In genomic region chr21:44521301-44521927, GRCh38 we compare ENCODE assay signal across 1 cellular context.
TF ChIP-seq lines count a peak whose summit lies in the region.

No MANE protein-coding gene starts in this region.

TF ChIP-seq in K562, 482 proteins besides CTCF, POLR2A, EP300 and RAD21:
- TF ChIP-seq TGIF2 (CRISPR knock-in tag; IDR thresholded peaks at IDR 0.05) (no peak), POLR2G (IDR thresholded peaks at IDR 0.05; ENCODE audit: low read depth, low read length) (0 out of 2 replicates have a peak, but pooled peaks have one; percentile 17)
TF ChIP-seq in K562: peak in this region for 1.
